ENCODE assay signal across 16 cellular contexts in genomic region chr7:154912921-154913644, GRCh38.
DNase-seq lines count a peak whose midpoint lies in the region; ATAC-seq, FAIRE-seq and TF ChIP-seq lines count a peak whose summit lies in the region.
"Had no signal": no experiment of that assay in that cellular context is flagged by ENCODE, and none has a peak within 500 bp of the region (broad histone marks: within the 10 kb centered on the region; RNA-seq: fewer than 3 reads in every experiment).

No MANE protein-coding gene starts in this region.

- no peak for ATAC-seq in T-helper 17 cell
- ATAC-seq in left lung, result no peak

- H3K4me3 Mint-ChIP-seq in T-helper 17 cell, result no peak overlapping the region
- no peak overlapping the region for H3K4me3 Mint-ChIP-seq in T-helper 2 cell treated with Interferon-gamma antibody and Interleukin-4, amounts not matched to agents 5 μg/mL and 100 μg/mL, for 36 hours

- H3K9me3 ChIP-seq in T-helper 17 cell (ENCODE audit: control insufficient read depth, low read length, poor library complexity, severe bottlenecking) (no peaks in the 10 kb centered on the region), parathyroid adenoma (ENCODE audit: control insufficient read depth, low read length) (no peaks in the 10 kb centered on the region), left lung (peaks cover 0 to 5% of the 10 kb centered on the region in 2 donors), small intestine (ENCODE audit: control insufficient read depth, low read depth) (no peaks in the 10 kb centered on the region)
- H3K9me3 ChIP-seq: HAP-1, MG63 had no signal

- no peak overlapping the region for H3K4me2 ChIP-seq in parathyroid adenoma (ENCODE audit: low read length)

- H3K9ac ChIP-seq in parathyroid adenoma, result no peak overlapping the region

- H3K36me3 Mint-ChIP-seq in T-helper 17 cell (ENCODE audit: low read depth), result no peaks in the 10 kb centered on the region
- no peaks in the 10 kb centered on the region for H3K36me3 Mint-ChIP-seq in T-helper 2 cell treated with Interferon-gamma antibody and Interleukin-4, amounts not matched to agents 5 μg/mL and 100 μg/mL, for 36 hours (ENCODE audit: low read depth)

- TF ChIP-seq CTCF in parathyroid adenoma (IDR thresholded peaks at IDR 0.05) (no peak), left lung (IDR thresholded peaks at IDR 0.05) (no peak)

- H3K4me1 ChIP-seq in parathyroid adenoma, result peaks cover 28% of the 10 kb centered on the region
- peaks cover 0 to 11% of the 10 kb centered on the region in 2 donors for H3K4me1 ChIP-seq in left lung
- H3K4me1 ChIP-seq in small intestine (ENCODE audit: control insufficient read depth in 2 of 2, insufficient read depth in 1 of 2, low read depth in 1 of 2, low read length in 1 of 2), result no peaks in the 10 kb centered on the region
- H3K4me1 ChIP-seq: HAP-1 had no signal

- H3K27me3 ChIP-seq in parathyroid adenoma (ENCODE audit: control insufficient read depth, insufficient read depth, low read length) (no peaks in the 10 kb centered on the region), left lung (peaks cover 10 to 26% of the 10 kb centered on the region in 2 donors), small intestine (ENCODE audit: control insufficient read depth in 2 of 2, insufficient read depth in 2 of 2, low read length in 2 of 2) (peaks cover 0 to 5% of the 10 kb centered on the region in 2 donors)
- H3K27me3 ChIP-seq: MG63 had no signal

- no peak overlapping the region for H3K4me3 ChIP-seq in parathyroid adenoma (ENCODE audit: low read depth, low read length)
- no peak overlapping the region for H3K4me3 ChIP-seq in left lung
- H3K4me3 ChIP-seq in small intestine (ENCODE audit: low read depth in 1 of 2, low read length in 2 of 2), result no peak overlapping the region
- H3K4me3 ChIP-seq: HAP-1, lung, MG63 had no signal

- peak overlapping the region; percentile 97 for H2AFZ ChIP-seq in parathyroid adenoma

- no peaks in the 10 kb centered on the region for H3K79me2 ChIP-seq in parathyroid adenoma

- H3K27ac Mint-ChIP-seq in T-helper 17 cell, result peak overlapping the region; percentile 70
- H3K27ac Mint-ChIP-seq in T-helper 2 cell treated with Interferon-gamma antibody and Interleukin-4, amounts not matched to agents 5 μg/mL and 100 μg/mL, for 36 hours, result no peak overlapping the region
- H3K27ac Mint-ChIP-seq: activated T-cell treated with anti-CD3 and anti-CD28 coated beads, Interleukin-2, amount 50 U/mL, for 24 hours had no signal

- H3K9me3 Mint-ChIP-seq in T-helper 2 cell treated with Interferon-gamma antibody and Interleukin-4, amounts not matched to agents 5 μg/mL and 100 μg/mL, for 36 hours, result no peaks in the 10 kb centered on the region
- H3K9me3 Mint-ChIP-seq: activated T-cell treated with anti-CD3 and anti-CD28 coated beads, Interleukin-2, amount 50 U/mL, for 24 hours had no signal

- WGBS in small intestine, 3 donors, result 61 to 68% (median 64%) methylated on average over 22 of the region's 22 CpGs

- H3K4me1 Mint-ChIP-seq in T-helper 17 cell, result peaks cover 5% of the 10 kb centered on the region
- H3K4me1 Mint-ChIP-seq in T-helper 2 cell treated with Interferon-gamma antibody and Interleukin-4, amounts not matched to agents 5 μg/mL and 100 μg/mL, for 36 hours (ENCODE audit: low read depth), result peaks cover 4% of the 10 kb centered on the region

- DNase-seq in Ammon's horn (ENCODE audit: low spot score) (peak; percentile 51), T-helper 17 cell (no peak), fibroblast of gingiva (ENCODE audit: low read depth) (peak; percentile 13), NCI-H774 (lab: John Stamatoyannopoulos, UW) (no peak), left lung (no peak), small intestine (no peak)
- DNase-seq in T-helper 2 cell treated with Interferon-gamma antibody and Interleukin-4, amounts not matched to agents 5 μg/mL and 100 μg/mL, for 36 hours (ENCODE audit: low spot score), result no peak
- DNase-seq: NCI-H524 treated with DMSO at 0.1 percent for 48 hours had no signal

- FAIRE-seq in small intestine (lab: Jason Lieb, UNC), result no peak
- FAIRE-seq: frontal cortex, urothelium cell line had no signal

- H3K36me3 ChIP-seq in parathyroid adenoma (ENCODE audit: control insufficient read depth, insufficient read depth, low read length) (no peaks in the 10 kb centered on the region), left lung (no peaks in the 10 kb centered on the region), small intestine (ENCODE audit: control insufficient read depth in 2 of 2, insufficient read depth in 2 of 2, low read length in 2 of 2) (no peaks in the 10 kb centered on the region)
- H3K36me3 ChIP-seq: HAP-1, MG63 had no signal

- intact Hi-C loops in left lung (cut with DNase I), result loop anchor here in 1 of 2 donors (10.0 kb wide), 1 partner anchor 432 kb away; no protein-coding TSS in a partner anchor

- H3K27me3 Mint-ChIP-seq in T-helper 17 cell, result peaks cover 29% of the 10 kb centered on the region
- peaks cover 9% of the 10 kb centered on the region for H3K27me3 Mint-ChIP-seq in T-helper 2 cell treated with Interferon-gamma antibody and Interleukin-4, amounts not matched to agents 5 μg/mL and 100 μg/mL, for 36 hours (ENCODE audit: low read depth)

- no peak overlapping the region for H3K27ac ChIP-seq in parathyroid adenoma
- no peak overlapping the region for H3K27ac ChIP-seq in left lung
- no peak overlapping the region for H3K27ac ChIP-seq in small intestine (ENCODE audit: low read depth in 1 of 2, low read length in 1 of 2)
- H3K27ac ChIP-seq: C4-2B had no signal

Comparison
In these comparisons a context has a peak if more than half of its experiments do, and no peak if none do; other contexts are left out.
1. DNase-seq: peak in Ammon's horn (single experiment) and fibroblast of gingiva (single experiment); none in T-helper 17 cell (0 of 3), NCI-H774 (single experiment), left lung (0 of 2), small intestine (single experiment) and T-helper 2 cell treated with Interferon-gamma antibody and Interleukin-4, amounts not matched to agents 5 μg/mL and 100 μg/mL, for 36 hours (single experiment).